ENCODE assay signal across 1 cellular context in genomic region chrX:152958524-152959465, GRCh38.
TF ChIP-seq lines count a peak whose summit lies in the region.

No MANE protein-coding gene starts in this region.

TF ChIP-seq in HepG2, 621 proteins besides CTCF, POLR2A, EP300 and RAD21 (continued from another document and continues in another):
- no peak for TF ChIP-seq ZNF407 (CRISPR knock-in tag; IDR thresholded peaks at IDR 0.05; ENCODE audit: not compliant biosample characterization)
- no peak for TF ChIP-seq ZNF260 (CRISPR knock-in tag; IDR thresholded peaks at IDR 0.05; ENCODE audit: borderline replicate concordance, low read depth)
- TF ChIP-seq POGZ (CRISPR knock-in tag; IDR thresholded peaks at IDR 0.05): 0 out of 2 replicates have a peak, but pooled peaks have one; percentile 25
- no peak for TF ChIP-seq ZNF383 (CRISPR knock-in tag; IDR thresholded peaks at IDR 0.05; ENCODE audit: borderline replicate concordance)
- TF ChIP-seq HNRNPLL (IDR thresholded peaks at IDR 0.05; ENCODE audit: low read depth, low read length, poor library complexity, severe bottlenecking): no peak
- TF ChIP-seq ZNF569 (CRISPR knock-in tag; IDR thresholded peaks at IDR 0.05; ENCODE audit: borderline replicate concordance): no peak
- no peak for TF ChIP-seq ZNF367 (CRISPR knock-in tag; IDR thresholded peaks at IDR 0.05; ENCODE audit: borderline replicate concordance)
- peak; percentile 44; the same call in 1 of the 2 replicates for TF ChIP-seq ZBTB33 (CRISPR knock-in tag; IDR thresholded peaks at IDR 0.05)
- no peak for TF ChIP-seq ZBTB37 (CRISPR knock-in tag; IDR thresholded peaks at IDR 0.05)
- TF ChIP-seq CBX2 (IDR thresholded peaks at IDR 0.05; ENCODE audit: low read depth, low read length): no peak
- TF ChIP-seq CBX2 (CRISPR knock-in tag; IDR thresholded peaks at IDR 0.05; ENCODE audit: low read depth): no peak
- no peak for TF ChIP-seq ZNF724P (CRISPR knock-in tag; IDR thresholded peaks at IDR 0.05; ENCODE audit: borderline replicate concordance)
- TF ChIP-seq TMF1 (CRISPR knock-in tag; IDR thresholded peaks at IDR 0.05; ENCODE audit: low read depth): no peak
- no peak for TF ChIP-seq RNF2 (conservative IDR thresholded peaks at IDR 0.05; ENCODE audit: low read depth)
- TF ChIP-seq FOXK2 (IDR thresholded peaks at IDR 0.05): no peak
- no peak for TF ChIP-seq PBX3 (CRISPR knock-in tag; IDR thresholded peaks at IDR 0.05; ENCODE audit: borderline replicate concordance)
- no peak for TF ChIP-seq HMG20B (CRISPR knock-in tag; conservative IDR thresholded peaks at IDR 0.05)
- TF ChIP-seq ZNF674 (CRISPR knock-in tag; IDR thresholded peaks at IDR 0.05; ENCODE audit: low read depth): no peak
- peak; percentile 68 for TF ChIP-seq THAP11 (CRISPR knock-in tag; IDR thresholded peaks at IDR 0.05)
- no peak for TF ChIP-seq ATF3 (CRISPR knock-in tag; IDR thresholded peaks at IDR 0.05)
- no peak for TF ChIP-seq ATM (IDR thresholded peaks at IDR 0.05; ENCODE audit: borderline replicate concordance)
- no peak for TF ChIP-seq USF2 (IDR thresholded peaks at IDR 0.05; ENCODE audit: low read depth, low read length)
- TF ChIP-seq USF2 (CRISPR knock-in tag; IDR thresholded peaks at IDR 0.05; ENCODE audit: borderline replicate concordance): no peak
- TF ChIP-seq RERE (CRISPR knock-in tag; IDR thresholded peaks at IDR 0.05; ENCODE audit: low read depth): no peak
- no peak for TF ChIP-seq KLF12 (CRISPR knock-in tag; IDR thresholded peaks at IDR 0.05; ENCODE audit: borderline replicate concordance)
- no peak for TF ChIP-seq ZNF609 (CRISPR knock-in tag; IDR thresholded peaks at IDR 0.05; ENCODE audit: borderline replicate concordance)
